8 cellular contexts compared by ENCODE assay signal in genomic region chr5:141641634-141642278, GRCh38. TPM values are rescaled to one million over a fixed set of nuclear protein-coding genes. Genes with fewer than 3 reads are reported as not detected.
DNase-seq lines count a peak whose midpoint lies in the region; ATAC-seq and TF ChIP-seq lines count a peak whose summit lies in the region.

No MANE protein-coding gene starts in this region.

- in situ Hi-C loops in astrocyte of the spinal cord (cut with HindIII; ENCODE audit: low sequenced_read_pairs) = no loop called here

- peak; percentile 79 for DNase-seq in EH (ENCODE audit: low read depth)
- peak; percentile 74 for DNase-seq in HT-29 (ENCODE audit: low spot score)
- peak; percentile 65 for DNase-seq in astrocyte of the spinal cord (ENCODE audit: low read depth, low spot score)
- DNase-seq in Ammon's horn (ENCODE audit: low spot score) = no peak
- no peak for DNase-seq in left ventricle myocardium superior
- DNase-seq in NCI-H446 treated with DMSO at 0.1 percent for 48 hours (lab: John Stamatoyannopoulos, UW) = no peak
- no peak for DNase-seq in activated CD4-positive, alpha-beta T cell treated with anti-CD3 and anti-CD28 coated beads, Interleukin-2, amount 50 U/mL, for 1 hour

- ATAC-seq in GM19468 (IDR thresholded peaks at IDR 0.05; ENCODE audit: extremely low read depth, unreplicated experiment) (peak; percentile 34), left ventricle myocardium superior (no peak)

- TF ChIP-seq CTCF in astrocyte of the spinal cord (IDR thresholded peaks at IDR 0.05; ENCODE audit: low read depth, low read length) = peak; percentile 41

- no peak overlapping the region for H3K4me3 ChIP-seq in astrocyte of the spinal cord (ENCODE audit: low read depth, low read length)

- intact Hi-C loops in left ventricle myocardium superior (cut with micrococcal nuclease) = no loop called here

RNA-seq across cellular contexts. Expression of gene RELL2, which starts 5.0 kb away (rescaled TPM):
- 26.6 and 27.2 TPM in 2 replicates for total RNA-seq in HT-29 (2014; rRNA removed; shearing (Covaris generic))
- 0.55 TPM for total RNA-seq in left ventricle myocardium superior

RNA-seq across cellular contexts. Expression of gene HDAC3, which starts 5.1 kb away (rescaled TPM):
- 69.8 and 84.9 TPM in 2 replicates for total RNA-seq in HT-29 (2014; rRNA removed; shearing (Covaris generic))
- total RNA-seq in left ventricle myocardium superior = 28.9 TPM

RNA-seq across cellular contexts. Expression of gene FCHSD1, which starts 9.5 kb away (rescaled TPM):
- total RNA-seq in HT-29 (2014; rRNA removed; shearing (Covaris generic)) = 24.3 and 30.6 TPM in 2 replicates
- 3.7 TPM for total RNA-seq in left ventricle myocardium superior

RNA-seq across cellular contexts. Expression of gene DIAPH1, which starts 23.0 kb away (rescaled TPM):
- 52.1 and 74.7 TPM in 2 replicates for total RNA-seq in HT-29 (2014; rRNA removed; shearing (Covaris generic))
- total RNA-seq in left ventricle myocardium superior = 36.6 TPM

RNA-seq across cellular contexts. Expression of gene ARAP3, which starts 40.3 kb away (rescaled TPM):
- total RNA-seq in HT-29 (2014; rRNA removed; shearing (Covaris generic)) = 0.21 and 0.38 TPM in 2 replicates
- total RNA-seq in left ventricle myocardium superior = 13.2 TPM

Comparison
In these comparisons a context has a peak if more than half of its experiments do, and no peak if none do; other contexts are left out.
1. DNase-seq: peak in EH (single experiment), HT-29 (single experiment) and astrocyte of the spinal cord (single experiment); none in Ammon's horn (single experiment), left ventricle myocardium superior (single experiment), NCI-H446 treated with DMSO at 0.1 percent for 48 hours (single experiment) and activated CD4-positive, alpha-beta T cell treated with anti-CD3 and anti-CD28 coated beads, Interleukin-2, amount 50 U/mL, for 1 hour (single experiment).
2. RNA of gene RELL2, which starts 5.0 kb away (total RNA-seq): 26.6 to 27.2 TPM in HT-29; 0.55 TPM in left ventricle myocardium superior (single experiment); every median in the first group is over 10 times any median in the second.